Comparison of ENCODE assay signal across 1 cellular context in the genomic region with DNA sequence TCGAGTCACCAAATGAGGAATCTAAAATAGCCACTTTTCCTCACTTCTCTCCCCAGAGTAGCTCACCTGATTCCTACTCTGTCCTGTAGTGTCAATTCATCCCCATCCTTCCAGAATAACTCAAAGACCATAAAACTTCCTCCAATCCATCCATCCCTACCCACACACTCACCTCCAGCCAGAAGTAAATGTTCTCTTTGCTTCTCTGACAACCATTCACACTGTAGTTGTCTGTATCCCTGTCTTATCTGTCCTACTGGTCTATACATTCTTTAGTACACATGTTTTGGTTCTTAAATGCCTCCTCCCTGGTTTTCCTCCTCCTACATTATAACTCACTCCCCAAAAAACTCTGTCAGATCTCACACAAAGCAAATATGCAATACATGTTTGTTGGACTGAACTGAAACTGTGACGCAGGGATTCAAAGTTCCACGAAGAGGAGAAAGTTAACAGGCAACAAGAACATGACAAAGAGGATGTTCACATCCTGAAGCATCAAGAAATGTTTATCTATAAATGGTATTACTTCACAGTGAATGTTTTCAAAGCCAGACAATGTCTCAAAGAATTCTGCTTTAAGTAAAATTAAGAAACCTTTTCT.
TF ChIP-seq lines count a peak whose summit lies in the region.

No MANE protein-coding gene starts in this region.

TF ChIP-seq in HEK293T, 16 proteins besides CTCF, POLR2A, EP300 and RAD21 (continued from another document):
- TF ChIP-seq PKNOX1 (IDR thresholded peaks at IDR 0.05): no peak
- TF ChIP-seq FOXK2 (IDR thresholded peaks at IDR 0.05): no peak
- no peak for TF ChIP-seq NFRKB (IDR thresholded peaks at IDR 0.05)
- no peak for TF ChIP-seq TARDBP (IDR thresholded peaks at IDR 0.05)
- no peak for TF ChIP-seq SUZ12 (IDR thresholded peaks at IDR 0.05)
TF ChIP-seq in HEK293T: peak in this region for 0.
